8 cellular contexts compared by ENCODE assay signal in genomic region chr9:37575511-37575914, GRCh38. TPM values are rescaled to one million over a fixed set of nuclear protein-coding genes. Genes with fewer than 3 reads are reported as not detected.
DNase-seq lines count a peak whose midpoint lies in the region; ATAC-seq and TF ChIP-seq lines count a peak whose summit lies in the region.

No MANE protein-coding gene starts in this region.

- H3K4me3 ChIP-seq in fibroblast of villous mesenchyme (ENCODE audit: low read depth, low read length) (peak overlapping the region; percentile 69), ovary (peak overlapping the region; percentile 54)

- no peaks in the 10 kb centered on the region for H3K27me3 ChIP-seq in ovary

- peak overlapping the region; percentile 25 to 53 for H3K27ac ChIP-seq in ovary

- 1 to 11% (median 4%) methylated on average over 5 of the region's 5 CpGs for WGBS in ovary, 3 donors

- TF ChIP-seq CTCF in fibroblast of villous mesenchyme (IDR thresholded peaks at IDR 0.05; ENCODE audit: insufficient read depth, low read depth, low read length) (no peak), ovary (IDR thresholded peaks at IDR 0.05) (no peak)

- ATAC-seq in GM18868 (IDR thresholded peaks at IDR 0.05; ENCODE audit: unreplicated experiment) (peak; percentile 50), HG02763 (IDR thresholded peaks at IDR 0.05; ENCODE audit: unreplicated experiment) (peak; percentile 48)

- DNase-seq in fibroblast of villous mesenchyme (ENCODE audit: low read depth), result peak; percentile 18
- DNase-seq in ovary, result no peak
- no peak for DNase-seq in Ammon's horn (ENCODE audit: low spot score)
- DNase-seq in effector CD8-positive, alpha-beta T cell (lab: John Stamatoyannopoulos, UW), result no peak
- DNase-seq in NCI-H1417 treated with DMSO at 0.1 percent for 48 hours (lab: John Stamatoyannopoulos, UW), result no peak

- TF ChIP-seq EP300 in ovary (IDR thresholded peaks at IDR 0.05), result no peak

- intact Hi-C loops in ovary (cut with DNase I), result loop anchor here in 1 of 4 donors (10.0 kb wide), 2 partner anchors 161 to 209 kb away; partner anchors contain the start of gene EXOSC3

- no peaks in the 10 kb centered on the region for H3K9me3 ChIP-seq in ovary

- peak; percentile 64 for TF ChIP-seq POLR2A in Raji (IDR thresholded peaks at IDR 0.05; ENCODE audit: insufficient read depth, low read depth, low read length)
- TF ChIP-seq POLR2A in ovary (IDR thresholded peaks at IDR 0.05), result no peak

- peaks cover 4% of the 10 kb centered on the region for H3K4me1 ChIP-seq in ovary (ENCODE audit: insufficient read depth)

- no peaks in the 10 kb centered on the region for H3K36me3 ChIP-seq in ovary

RNA-seq across cellular contexts. Expression of gene FBXO10, which starts 0.7 kb away (rescaled TPM):
- total RNA-seq in fibroblast of villous mesenchyme, result 16.1 and 16.4 TPM in 2 replicates
- total RNA-seq in ovary, result 1 to 10 TPM; 3.0 to 7.2 (median 4.7) TPM
- 1 to 10 TPM; 3.2 to 6.7 TPM for polyA plus RNA-seq in ovary

RNA-seq across cellular contexts. Expression of gene TOMM5, which starts 16.9 kb away (rescaled TPM):
- total RNA-seq in fibroblast of villous mesenchyme (120 and 140 TPM in 2 replicates), ovary (100 to 1,000 TPM in 1 of 7 donors, 10 to 100 TPM in 6; 47.5 to 106 (median 58.2) TPM)
- polyA plus RNA-seq in ovary, result 10 to 100 TPM; 81.1 to 85.7 TPM
